ENCODE assay signal across 10 cellular contexts in genomic region chr1:56688522-56689026, GRCh38. TPM values are rescaled to one million over a fixed set of nuclear protein-coding genes. Genes with fewer than 3 reads are reported as not detected.
A peak's percentile ranks its signal among the peaks of the same experiment; 100 is the strongest.
DNase-seq lines count a peak whose midpoint lies in the region; ATAC-seq, FAIRE-seq and TF ChIP-seq lines count a peak whose summit lies in the region.
"Had no signal": no experiment of that assay in that cellular context is flagged by ENCODE, and none has a peak within 500 bp of the region (broad histone marks: within the 10 kb centered on the region; RNA-seq: fewer than 3 reads in every experiment).

No MANE protein-coding gene starts in this region.

- CTCF ChIA-PET in PC-9 (lab: Charles Lee): interaction anchor here (0.7 to 1.2 kb wide), 3 partner anchors 20 to 69 kb away, joined by 3 to 4 read pairs (median 3); no protein-coding TSS in a partner anchor
- CTCF ChIA-PET in activated CD4-positive, alpha-beta memory T cell treated with anti-CD3 and anti-CD28 coated beads, Interleukin-2, amount 10 ng/mL, durations not matched to agents 7 days and 5 days (lab: Charles Lee): no interaction called here

- H3K23ac ChIP-seq in H9 (ENCODE audit: insufficient read length, low read depth, low read length): no peak overlapping the region

- no peak overlapping the region for H2BK120ac ChIP-seq in H9 (ENCODE audit: low read depth, low read length, poor library complexity, severe bottlenecking)

- no peaks in the 10 kb centered on the region for H3K23me2 ChIP-seq in H9 (ENCODE audit: insufficient read length, low read depth, low read length, poor library complexity, severe bottlenecking)

- no peak overlapping the region for H3T11ph ChIP-seq in H9 (ENCODE audit: low read length)

- no peaks in the 10 kb centered on the region for H3K79me1 ChIP-seq in H9 (ENCODE audit: insufficient read depth, low read depth, low read length, poor library complexity, severe bottlenecking)

- no peak overlapping the region for H2BK20ac ChIP-seq in H9 (ENCODE audit: low read depth, low read length, poor library complexity, severe bottlenecking)

- H3K27me3 Mint-ChIP-seq in H9 (ENCODE audit: low read depth): no peaks in the 10 kb centered on the region
- H3K27me3 Mint-ChIP-seq in activated CD4-positive, alpha-beta memory T cell treated with anti-CD3 and anti-CD28 coated beads, Interleukin-2, amount 10 ng/mL, durations not matched to agents 7 days and 5 days: no peaks in the 10 kb centered on the region

- no TSS peak for BruUV-seq in PC-9 (replicated peaks; lab: Mats Ljungman, UMichigan)

- intact Hi-C loops in PC-9 (cut with micrococcal nuclease; ENCODE audit: unreplicated experiment): loop anchor here (1.0 kb wide), 1 partner anchor 42 kb away; no protein-coding TSS in a partner anchor

- peaks cover 24% of the 10 kb centered on the region for H3F3A ChIP-seq in PC-9 (ENCODE audit: insufficient read depth, low read depth)

- ATAC-seq in HG02970 (IDR thresholded peaks at IDR 0.05; ENCODE audit: low FRiP score, unreplicated experiment): no peak

- TF ChIP-seq CTCF in H9 (conservative IDR thresholded peaks at IDR 0.05): no peak
- TF ChIP-seq CTCF in PC-9 (conservative IDR thresholded peaks at IDR 0.05): no peak

- H4K91ac ChIP-seq in H9 (ENCODE audit: insufficient read length, low read depth, low read length): no peak overlapping the region

- H3K4me1 Mint-ChIP-seq in H9: peaks cover 3 to 5% of the 10 kb centered on the region in 2 experiments; a peak in 3 of 4 replicates
- peaks cover 2% of the 10 kb centered on the region for H3K4me1 Mint-ChIP-seq in activated CD4-positive, alpha-beta memory T cell treated with anti-CD3 and anti-CD28 coated beads, Interleukin-2, amount 10 ng/mL, durations not matched to agents 7 days and 5 days
- H3K4me1 Mint-ChIP-seq: immature natural killer cell had no signal

- no peaks in the 10 kb centered on the region for H3K36me3 Mint-ChIP-seq in H9 (ENCODE audit: insufficient read depth in 1 of 3, low read depth in 3 of 3)
- H3K36me3 Mint-ChIP-seq in activated CD4-positive, alpha-beta memory T cell treated with anti-CD3 and anti-CD28 coated beads, Interleukin-2, amount 10 ng/mL, durations not matched to agents 7 days and 5 days (ENCODE audit: low read depth): no peaks in the 10 kb centered on the region
- H3K36me3 Mint-ChIP-seq: immature natural killer cell had no signal

- no CpG with 5 or more reads among the region's 3 CpGs for WGBS in H9 (ENCODE audit: extremely low coverage, insufficient read length, low lambda C conversion rate)

- H3K27me3 ChIP-seq in H9 (ENCODE audit: insufficient read depth, low read length) (no peaks in the 10 kb centered on the region), PC-9 (ENCODE audit: insufficient read depth, low read depth) (no peaks in the 10 kb centered on the region)

- no peak overlapping the region for H3K4me3 Mint-ChIP-seq in H9
- H3K4me3 Mint-ChIP-seq in activated CD4-positive, alpha-beta memory T cell treated with anti-CD3 and anti-CD28 coated beads, Interleukin-2, amount 10 ng/mL, durations not matched to agents 7 days and 5 days: no peak overlapping the region
- H3K4me3 Mint-ChIP-seq: immature natural killer cell had no signal

- H3K14ac ChIP-seq in H9 (ENCODE audit: insufficient read depth, low read length): no peak overlapping the region

- no peaks in the 10 kb centered on the region for H3K9me3 Mint-ChIP-seq in H9
- H3K9me3 Mint-ChIP-seq in activated CD4-positive, alpha-beta memory T cell treated with anti-CD3 and anti-CD28 coated beads, Interleukin-2, amount 10 ng/mL, durations not matched to agents 7 days and 5 days: no peaks in the 10 kb centered on the region

- FAIRE-seq in islet of Langerhans (lab: Jason Lieb, UNC): peak; percentile 90
- FAIRE-seq: GM18507 had no signal

- no peaks in the 10 kb centered on the region for H4K20me1 ChIP-seq in H9 (ENCODE audit: control insufficient read depth, insufficient read depth, insufficient read length)
- no peaks in the 10 kb centered on the region for H4K20me1 ChIP-seq in PC-9 (ENCODE audit: insufficient read depth)

- peak overlapping the region in 2 of 3 experiments; percentile 3 to 71; a peak in 3 of 7 replicates for H3K27ac Mint-ChIP-seq in H9
- H3K27ac Mint-ChIP-seq in activated CD4-positive, alpha-beta memory T cell treated with anti-CD3 and anti-CD28 coated beads, Interleukin-2, amount 10 ng/mL, durations not matched to agents 7 days and 5 days: no peak overlapping the region
- H3K27ac Mint-ChIP-seq: immature natural killer cell had no signal

- no peak overlapping the region for H3K4ac ChIP-seq in H9 (ENCODE audit: low read depth, low read length)

- no peak overlapping the region for H4K5ac ChIP-seq in H9 (ENCODE audit: insufficient read length, low read depth, low read length)

- no peak overlapping the region for H3K18ac ChIP-seq in H9 (ENCODE audit: insufficient read length, low read depth, low read length)

- H2AK5ac ChIP-seq in H9 (ENCODE audit: insufficient read length, low read length): no peak overlapping the region

- H3K4me3 ChIP-seq in PC-9: no peak overlapping the region

- peak overlapping the region; percentile 62 for H3K27ac ChIP-seq in H9 (ENCODE audit: insufficient read length, low read depth, low read length)
- H3K27ac ChIP-seq in PC-9: peak overlapping the region; percentile 77

- H2BK12ac ChIP-seq in H9 (ENCODE audit: insufficient read length, low read depth, low read length): no peak overlapping the region

- no peaks in the 10 kb centered on the region for H3K9me2 ChIP-seq in PC-9 (ENCODE audit: insufficient read depth)

- H3K36me3 ChIP-seq in PC-9 (ENCODE audit: low read depth): 0 out of 2 replicates have a peak, but pooled peaks cover 7% of the 10 kb centered on the region

- H3K4me2 ChIP-seq in H9 (ENCODE audit: insufficient read depth, insufficient read length, low read length): no peak overlapping the region
- H3K4me2 ChIP-seq in PC-9: peak overlapping the region; percentile 74

- H2AFZ ChIP-seq in H9 (ENCODE audit: low read length) (no peak overlapping the region), PC-9 (no peak overlapping the region)

- no peak overlapping the region for H4K8ac ChIP-seq in H9 (replicated peaks; ENCODE audit: insufficient read length, low read depth, low read length)

- H3K79me2 ChIP-seq in H9 (ENCODE audit: insufficient read depth, low read length) (no peaks in the 10 kb centered on the region), PC-9 (ENCODE audit: low read depth) (peaks cover 12% of the 10 kb centered on the region; the same call in 1 of the 2 replicates)

- H3K9me3 ChIP-seq in H9 (ENCODE audit: control insufficient read depth, low read depth, low read length) (no peaks in the 10 kb centered on the region), PC-9 (ENCODE audit: insufficient read depth, low read depth) (no peaks in the 10 kb centered on the region)

- no peaks in the 10 kb centered on the region for H3K4me1 ChIP-seq in H9 (ENCODE audit: insufficient read depth, low read length)
- H3K4me1 ChIP-seq in PC-9 (replicated peaks; ENCODE audit: insufficient read depth): peaks cover 41% of the 10 kb centered on the region

- H2BK15ac ChIP-seq in H9 (ENCODE audit: low read depth, low read length): no peak overlapping the region

- no peak overlapping the region for H3K56ac ChIP-seq in H9 (ENCODE audit: insufficient read length, low read depth, low read length)

- POLR2A ChIA-PET in PC-9 (lab: Charles Lee; ENCODE audit: unreplicated experiment): interaction anchor here (0.6 to 0.7 kb wide), 3 partner anchors 38 to 744 kb away, joined by 3 to 6 read pairs (median 3); no protein-coding TSS in a partner anchor
- POLR2A ChIA-PET in activated CD4-positive, alpha-beta memory T cell treated with anti-CD3 and anti-CD28 coated beads, Interleukin-2, amount 10 ng/mL, durations not matched to agents 7 days and 5 days (lab: Charles Lee): no interaction called here

- peak; percentile 10 for DNase-seq in D341Med (ENCODE audit: low spot score)
- DNase-seq in H9: no peak
- peak; percentile 36 to 96 for DNase-seq in PC-9
- no peak for DNase-seq in activated CD4-positive, alpha-beta memory T cell treated with anti-CD3 and anti-CD28 coated beads, Interleukin-2, amount 10 ng/mL, durations not matched to agents 7 days and 5 days
- DNase-seq in activated CD8-positive, alpha-beta memory T cell treated with anti-CD3 and anti-CD28 coated beads, Interleukin-2, amount 50 U/mL, for 48 hours: no peak
- no peak for DNase-seq in NCI-H1092 (lab: John Stamatoyannopoulos, UW)
- DNase-seq: immature natural killer cell had no signal

- H2BK5ac ChIP-seq in H9 (ENCODE audit: insufficient read length, low read length): no peak overlapping the region

- no peak overlapping the region for H3K9ac ChIP-seq in H9 (ENCODE audit: extremely low read depth, insufficient read length, low read length)

RNA-seq across cellular contexts. Expression of gene PRKAA2, which starts 43.5 kb away (rescaled TPM):
- total RNA-seq in H9 (2021): 3.9 and 4.0 TPM in 2 replicates
- 4.4 and 5.0 TPM in 2 replicates for total RNA-seq in PC-9 (2021)
- total RNA-seq in activated CD4-positive, alpha-beta memory T cell treated with anti-CD3 and anti-CD28 coated beads, Interleukin-2, amount 10 ng/mL, durations not matched to agents 7 days and 5 days: not detected

Comparison
In these comparisons a context has a peak if more than half of its experiments do, and no peak if none do; other contexts are left out.
1. DNase-seq: peak in D341Med (single experiment) and PC-9 (2 of 2); none in H9 (single experiment), activated CD4-positive, alpha-beta memory T cell treated with anti-CD3 and anti-CD28 coated beads, Interleukin-2, amount 10 ng/mL, durations not matched to agents 7 days and 5 days (single experiment), activated CD8-positive, alpha-beta memory T cell treated with anti-CD3 and anti-CD28 coated beads, Interleukin-2, amount 50 U/mL, for 48 hours (single experiment) and NCI-H1092 (single experiment).